In the genomic region with DNA sequence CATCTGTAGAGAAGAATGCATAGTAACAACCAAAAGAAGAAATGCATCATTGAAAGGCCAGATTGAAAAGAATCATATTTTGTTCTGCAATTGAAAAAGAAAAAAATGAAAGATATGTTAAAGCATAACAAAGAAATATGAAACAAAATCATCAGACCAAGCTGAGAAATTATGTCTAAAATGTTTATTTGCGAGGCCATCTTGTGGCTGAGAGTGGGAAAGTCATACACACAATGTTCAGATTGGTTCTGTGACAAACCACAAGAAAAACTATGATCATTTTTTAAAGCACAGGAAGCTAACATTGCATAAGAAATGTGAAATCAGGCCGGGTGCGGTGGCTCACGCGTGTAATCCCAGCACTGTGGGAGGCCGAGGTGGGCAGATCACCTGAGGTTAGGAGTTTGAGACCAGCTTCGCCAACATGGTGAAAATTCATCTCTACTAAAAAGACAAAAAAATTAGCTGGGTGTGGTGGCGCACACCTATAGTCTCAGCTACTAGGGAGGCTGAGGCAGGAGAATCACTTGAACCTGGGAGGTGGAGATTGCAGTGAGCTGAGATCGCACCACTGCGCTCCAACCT, we compare ENCODE assay signal across 10 cellular contexts. TPM values are rescaled to one million over a fixed set of nuclear protein-coding genes. Genes with fewer than 3 reads are reported as not detected.
DNase-seq lines count a peak whose midpoint lies in the region; ATAC-seq and TF ChIP-seq lines count a peak whose summit lies in the region.
"Had no signal": no experiment of that assay in that cellular context is flagged by ENCODE, and none has a peak within 500 bp of the region (broad histone marks: within the 10 kb centered on the region; RNA-seq: fewer than 3 reads in every experiment).

No MANE protein-coding gene starts in this region.

- H4K20me1 ChIP-seq in PC-3 (ENCODE audit: low read length), result no peaks in the 10 kb centered on the region

- H3K4me3 ChIP-seq in PC-3 (ENCODE audit: low read length), result no peak overlapping the region
- H3K4me3 ChIP-seq: upper lobe of left lung had no signal

- H3K9ac ChIP-seq in PC-3 (ENCODE audit: low read length), result no peak overlapping the region

- no peaks in the 10 kb centered on the region for H3K4me1 ChIP-seq in PC-3 (ENCODE audit: insufficient read depth, low read length)
- H3K4me1 ChIP-seq: upper lobe of left lung had no signal

- H3F3A ChIP-seq in PC-3 (ENCODE audit: low read length, unreplicated experiment), result no peaks in the 10 kb centered on the region

- H3K79me2 ChIP-seq in PC-3 (ENCODE audit: low read length), result no peaks in the 10 kb centered on the region

- no peaks in the 10 kb centered on the region for H3K9me3 ChIP-seq in PC-3 (ENCODE audit: low read length)
- H3K9me3 ChIP-seq: upper lobe of left lung had no signal

- no peak overlapping the region for H2AFZ ChIP-seq in PC-3 (ENCODE audit: low read length)

- H3K36me3 ChIP-seq in PC-3 (ENCODE audit: low read depth, low read length), result no peaks in the 10 kb centered on the region
- H3K36me3 ChIP-seq: upper lobe of left lung had no signal

- H3K27ac ChIP-seq in PC-3 (ENCODE audit: low read length), result no peak overlapping the region
- H3K27ac ChIP-seq: upper lobe of left lung had no signal

- BruUV-seq in PC-3 (replicated peaks; lab: Mats Ljungman, UMichigan), result no TSS peak

- CTCF ChIA-PET in GM10248 (lab: Yijun Ruan, JAX), result interaction anchor here (0.8 to 2.8 kb wide), 7 partner anchors 20 to 941 kb away, joined by 3 to 9 read pairs (median 4); no protein-coding TSS in a partner anchor
- CTCF ChIA-PET in PC-3 (lab: Charles Lee), result interaction anchor here (0.6 to 1.7 kb wide), 12 partner anchors 28 to 943 kb away, joined by 3 to 11 read pairs (median 4); a partner anchor contains a TSS

- peaks cover 4% of the 10 kb centered on the region; the same call in 1 of the 2 replicates for H3K27me3 ChIP-seq in PC-3 (ENCODE audit: low read length)
- H3K27me3 ChIP-seq: upper lobe of left lung had no signal

- ATAC-seq in PC-3 (peak; percentile 54), HG03139 (IDR thresholded peaks at IDR 0.05; ENCODE audit: unreplicated experiment) (no peak)

- H3K9me2 ChIP-seq in PC-3 (replicated peaks; ENCODE audit: low read length), result no peaks in the 10 kb centered on the region

- no peak overlapping the region for H3K4me2 ChIP-seq in PC-3 (ENCODE audit: low read length)

- DNase-seq in A172 (ENCODE audit: low spot score), result peak; percentile 24
- DNase-seq in GM10248 (ENCODE audit: extremely low spot score), result no peak
- DNase-seq in PC-3, result peak; percentile 54
- DNase-seq in fibroblast of peridontal ligament (ENCODE audit: extremely low read depth), result peak; percentile 18
- DNase-seq in GM19240 (ENCODE audit: insufficient read length, low spot score), result no peak
- DNase-seq in activated CD4-positive, alpha-beta T cell treated with anti-CD3 and anti-CD28 coated beads for 1 hour, result no peak
- DNase-seq in NCI-H1048 (lab: John Stamatoyannopoulos, UW), result no peak
- DNase-seq: naive B cell, upper lobe of left lung had no signal

- intact Hi-C loops in PC-3 (cut with micrococcal nuclease), result loop anchor here (1.0 to 5.0 kb wide), 3 partner anchors 925 to 943 kb away; a partner anchor contains a TSS

- TF ChIP-seq CTCF in GM10248 (IDR thresholded peaks at IDR 0.05; ENCODE audit: control extremely low read depth, extremely low read depth, low read depth, missing control alignments) (peak; percentile 34), PC-3 (conservative IDR thresholded peaks at IDR 0.05; ENCODE audit: low read depth, low read length) (peak; percentile 68)

- POLR2A ChIA-PET in GM10248 (lab: Yijun Ruan, JAX), result no interaction called here
- POLR2A ChIA-PET in PC-3 (lab: Charles Lee; ENCODE audit: unreplicated experiment), result no interaction called here

RNA-seq across cellular contexts. Expression of a gene that starts 36.6 kb away (rescaled TPM):
- total RNA-seq in A172 (2014; rRNA removed; shearing (Covaris generic)), result not detected in 2 replicates
- not detected in 2 replicates for total RNA-seq in PC-3 (2014; rRNA removed)

Comparison
In these comparisons a context has a peak if more than half of its experiments do, and no peak if none do; other contexts are left out.
1. DNase-seq: peak in A172 (single experiment), PC-3 (single experiment) and fibroblast of peridontal ligament (single experiment); none in GM10248 (single experiment), GM19240 (single experiment), activated CD4-positive, alpha-beta T cell treated with anti-CD3 and anti-CD28 coated beads for 1 hour (single experiment) and NCI-H1048 (single experiment).